ENCODE assay signal across 19 cellular contexts in the genomic region with DNA sequence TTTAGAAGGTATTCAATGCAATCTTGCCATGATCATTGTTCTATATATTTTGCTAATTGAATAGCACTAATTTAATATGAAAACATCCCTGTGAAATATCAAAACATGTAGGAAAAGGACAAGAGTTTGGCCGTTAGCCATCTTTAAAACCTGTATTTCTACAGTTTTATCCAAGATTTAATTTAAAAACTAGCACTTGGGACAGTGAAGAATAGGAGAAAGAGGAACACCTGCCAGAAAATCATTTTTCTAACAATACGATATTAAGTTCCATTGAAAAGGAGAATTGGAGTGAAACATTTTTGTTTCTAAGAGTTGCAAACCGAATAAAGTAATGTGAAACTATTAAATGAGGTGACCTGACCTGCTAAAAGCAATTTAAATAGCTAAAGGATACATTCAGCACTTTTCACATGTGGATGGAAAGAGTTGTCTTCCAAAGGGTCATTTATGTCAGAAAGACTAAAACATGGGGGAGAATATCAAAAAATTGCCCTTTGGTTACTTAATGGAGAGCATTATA.
DNase-seq lines count a peak whose midpoint lies in the region; TF ChIP-seq lines count a peak whose summit lies in the region.
"Had no signal": no experiment of that assay in that cellular context is flagged by ENCODE, and none has a peak within 500 bp of the region (broad histone marks: within the 10 kb centered on the region; RNA-seq: fewer than 3 reads in every experiment).

No MANE protein-coding gene starts in this region.

- H4K8ac ChIP-seq in neuronal stem cell (ENCODE audit: low read depth, low read length) = no peak overlapping the region

- H3K18ac ChIP-seq in neuronal stem cell (ENCODE audit: low read length) = no peak overlapping the region

- CTCF ChIA-PET in PC-9 (lab: Charles Lee) = no interaction called here

- no peak overlapping the region for H3K14ac ChIP-seq in neuronal stem cell (ENCODE audit: low read length)

- no peak overlapping the region for H3K9ac ChIP-seq in neuronal stem cell (ENCODE audit: low read depth, low read length, poor library complexity)

- peaks cover 7% of the 10 kb centered on the region for H3K9me3 Mint-ChIP-seq in activated T-cell treated with anti-CD3 and anti-CD28 coated beads, Interleukin-2, amount 50 U/mL, for 24 hours
- H3K9me3 Mint-ChIP-seq: H9 had no signal

- no peak overlapping the region for H2BK5ac ChIP-seq in neuronal stem cell (ENCODE audit: low read length)

- H3K9me3 ChIP-seq in PC-9 (ENCODE audit: insufficient read depth, low read depth) (no peaks in the 10 kb centered on the region; the same call in 1 of the 2 replicates), neuronal stem cell (replicated peaks in 1 of 2; ENCODE audit: control insufficient read depth in 2 of 2, insufficient read depth in 1 of 2, low read depth in 1 of 2, low read length in 2 of 2) (no peaks in the 10 kb centered on the region)
- H3K9me3 ChIP-seq: BE2C had no signal

- no peak for TF ChIP-seq POLR2A in lower leg skin (IDR thresholded peaks at IDR 0.05)

- no peak overlapping the region for H2BK15ac ChIP-seq in neuronal stem cell (ENCODE audit: low read length)

- no TSS peak for BruUV-seq in PC-9 (replicated peaks; lab: Mats Ljungman, UMichigan)

- H3K79me2 ChIP-seq in ACC112 (ENCODE audit: control insufficient read depth, insufficient read depth, low read length, unreplicated experiment) = no peaks in the 10 kb centered on the region
- H3K79me2 ChIP-seq in PC-9 (ENCODE audit: low read depth) = no peaks in the 10 kb centered on the region

- H3K4ac ChIP-seq in neuronal stem cell (ENCODE audit: low read length) = no peak overlapping the region

- no peak for TF ChIP-seq RAD21 in Ishikawa (IDR thresholded peaks at IDR 0.05; ENCODE audit: low read depth)

- no peak for DNase-seq in PC-9
- DNase-seq in neuronal stem cell (ENCODE audit: low spot score) = no peak
- DNase-seq in activated T-cell treated with anti-CD3 and anti-CD28 coated beads, Interleukin-2, amount 50 U/mL, for 24 hours = no peak
- DNase-seq in lower leg skin (ENCODE audit: low spot score in 2 of 2) = no peak
- DNase-seq: ACHN; BE2C; C1 segment of cervical spinal cord; CD4-positive, CD25-positive, alpha-beta regulatory T cell; CD8-positive, alpha-beta memory T cell; COR-L47; DMS 273 treated with DMSO at 0.1 percent for 48 hours; DMS53; DND-41; EL; GOT3; H9 had no signal

- H3K27ac ChIP-seq in ACC112 (ENCODE audit: low read depth, low read length) (no peak overlapping the region), PC-9 (no peak overlapping the region), neuronal stem cell (replicated peaks; ENCODE audit: low read length) (no peak overlapping the region)

- H3K9me2 ChIP-seq in PC-9 (ENCODE audit: insufficient read depth) = no peaks in the 10 kb centered on the region; the same call in 1 of the 2 replicates

- H3K4me3 ChIP-seq in ACC112 (ENCODE audit: low read depth, low read length) = no peak overlapping the region
- H3K4me3 ChIP-seq in PC-9 = no peak overlapping the region
- H3K4me3 ChIP-seq in neuronal stem cell (ENCODE audit: low read length in 2 of 2) = no peak overlapping the region
- no peak overlapping the region for H3K4me3 ChIP-seq in lower leg skin (ENCODE audit: low read depth, poor library complexity, severe bottlenecking)
- H3K4me3 ChIP-seq: GM12878 had no signal

- TF ChIP-seq CTCF in PC-9 (conservative IDR thresholded peaks at IDR 0.05) = no peak
- TF ChIP-seq CTCF in lower leg skin (IDR thresholded peaks at IDR 0.05) = no peak

- no peaks in the 10 kb centered on the region for H3F3A ChIP-seq in PC-9 (ENCODE audit: insufficient read depth, low read depth)

- no peaks in the 10 kb centered on the region for H4K20me1 ChIP-seq in PC-9 (ENCODE audit: insufficient read depth)

- no peak overlapping the region for H3K23ac ChIP-seq in neuronal stem cell (ENCODE audit: low read depth, low read length, poor library complexity)

- no peaks in the 10 kb centered on the region for H3K4me1 Mint-ChIP-seq in activated T-cell treated with anti-CD3 and anti-CD28 coated beads, Interleukin-2, amount 50 U/mL, for 24 hours (ENCODE audit: low read depth)
- H3K4me1 Mint-ChIP-seq: CD4-positive, CD25-positive, alpha-beta regulatory T cell; CD8-positive, alpha-beta memory T cell had no signal

- no peaks in the 10 kb centered on the region for H3K79me1 ChIP-seq in neuronal stem cell (ENCODE audit: low read depth, low read length)

- POLR2A ChIA-PET in PC-9 (lab: Charles Lee; ENCODE audit: unreplicated experiment) = no interaction called here

- H3K27ac Mint-ChIP-seq in activated T-cell treated with anti-CD3 and anti-CD28 coated beads, Interleukin-2, amount 50 U/mL, for 24 hours = no peak overlapping the region
- H3K27ac Mint-ChIP-seq: CD4-positive, CD25-positive, alpha-beta regulatory T cell; CD8-positive, alpha-beta memory T cell; H9 had no signal

- no peak overlapping the region for H2AK5ac ChIP-seq in neuronal stem cell (ENCODE audit: low read depth, low read length)

- H3K4me3 Mint-ChIP-seq in activated T-cell treated with anti-CD3 and anti-CD28 coated beads, Interleukin-2, amount 50 U/mL, for 24 hours = no peak overlapping the region
- H3K4me3 Mint-ChIP-seq: CD4-positive, CD25-positive, alpha-beta regulatory T cell; CD8-positive, alpha-beta memory T cell; H9 had no signal

- TF ChIP-seq EP300 in Ishikawa (IDR thresholded peaks at IDR 0.05; ENCODE audit: borderline replicate concordance) = peak; percentile 71

- no peaks in the 10 kb centered on the region for H3K27me3 ChIP-seq in ACC112 (ENCODE audit: insufficient read depth, low read length)
- H3K27me3 ChIP-seq in PC-9 (ENCODE audit: insufficient read depth, low read depth) = no peaks in the 10 kb centered on the region
- H3K27me3 ChIP-seq in neuronal stem cell (ENCODE audit: control insufficient read depth in 3 of 3, insufficient read depth in 3 of 3, low read depth in 1 of 3, low read length in 3 of 3) = no peaks in the 10 kb centered on the region
- H3K27me3 ChIP-seq: BE2C had no signal

- H3K4me2 ChIP-seq in PC-9 (no peak overlapping the region), neuronal stem cell (ENCODE audit: insufficient read depth, low read length, poor library complexity, severe bottlenecking) (no peak overlapping the region)

- H3K36me3 Mint-ChIP-seq in activated T-cell treated with anti-CD3 and anti-CD28 coated beads, Interleukin-2, amount 50 U/mL, for 24 hours (ENCODE audit: low read depth) = no peaks in the 10 kb centered on the region
- H3K36me3 Mint-ChIP-seq: CD4-positive, CD25-positive, alpha-beta regulatory T cell; CD8-positive, alpha-beta memory T cell had no signal

- H3K36me3 ChIP-seq in ACC112 (ENCODE audit: insufficient read depth, low read length) = no peaks in the 10 kb centered on the region
- H3K36me3 ChIP-seq in PC-9 (ENCODE audit: low read depth) = no peaks in the 10 kb centered on the region
- H3K36me3 ChIP-seq in neuronal stem cell (replicated peaks in 1 of 2; ENCODE audit: control insufficient read depth in 2 of 2, insufficient read depth in 2 of 2, low read length in 2 of 2) = no peaks in the 10 kb centered on the region
- H3K36me3 ChIP-seq: BE2C had no signal

- no peak overlapping the region for H2BK12ac ChIP-seq in neuronal stem cell (ENCODE audit: low read length)

- intact Hi-C loops in PC-9 (cut with micrococcal nuclease; ENCODE audit: unreplicated experiment) (no loop called here), lower leg skin (cut with DNase I; ENCODE audit: low total_unique reads) (no loop called here)

- H2BK120ac ChIP-seq in neuronal stem cell (ENCODE audit: low read depth, low read length) = no peak overlapping the region

- peak overlapping the region; percentile 32 for H2AFZ ChIP-seq in ACC112 (ENCODE audit: low read length, unreplicated experiment)
- H2AFZ ChIP-seq in PC-9 = peak overlapping the region; percentile 37; the same call in 1 of the 2 replicates
- H2AFZ ChIP-seq in neuronal stem cell (ENCODE audit: low read length) = peak overlapping the region; percentile 26

- no peak overlapping the region for H4K91ac ChIP-seq in neuronal stem cell (ENCODE audit: low read depth, low read length, poor library complexity)

- no peaks in the 10 kb centered on the region for H3K4me1 ChIP-seq in ACC112 (ENCODE audit: control insufficient read depth, insufficient read depth, low read length, unreplicated experiment)
- no peaks in the 10 kb centered on the region for H3K4me1 ChIP-seq in PC-9 (replicated peaks; ENCODE audit: insufficient read depth)
- H3K4me1 ChIP-seq in neuronal stem cell (ENCODE audit: control insufficient read depth in 2 of 2, insufficient read depth in 1 of 2, low read depth in 1 of 2, low read length in 2 of 2) = peaks cover 1 to 4% of the 10 kb centered on the region in 2 donors

- no peaks in the 10 kb centered on the region for H3K27me3 Mint-ChIP-seq in activated T-cell treated with anti-CD3 and anti-CD28 coated beads, Interleukin-2, amount 50 U/mL, for 24 hours
- H3K27me3 Mint-ChIP-seq: CD4-positive, CD25-positive, alpha-beta regulatory T cell; CD8-positive, alpha-beta memory T cell had no signal

- WGBS in neuronal stem cell (ENCODE audit: extremely low coverage in 2 of 2, insufficient read length in 2 of 2, insufficient replicate concordance in 1 of 2), 2 donors = no CpG with 5 or more reads among the region's 3 CpGs
- WGBS in lower leg skin, 2 donors = 33 to 47% methylated on average over 3 of the region's 3 CpGs

TF ChIP-seq in Ishikawa, 13 proteins besides CTCF, POLR2A, EP300 and RAD21 (continues in another document):
- peak; percentile 6; the same call in 1 of the 2 replicates for TF ChIP-seq TEAD4 (IDR thresholded peaks at IDR 0.05)
- TF ChIP-seq ZBTB7A (IDR thresholded peaks at IDR 0.05; ENCODE audit: low read depth) = no peak
- TF ChIP-seq TCF12 (IDR thresholded peaks at IDR 0.05; ENCODE audit: low read depth) = peak; percentile 51; the same call in 1 of the 2 replicates
